ENCODE assay signal across 27 cellular contexts in the genomic region with DNA sequence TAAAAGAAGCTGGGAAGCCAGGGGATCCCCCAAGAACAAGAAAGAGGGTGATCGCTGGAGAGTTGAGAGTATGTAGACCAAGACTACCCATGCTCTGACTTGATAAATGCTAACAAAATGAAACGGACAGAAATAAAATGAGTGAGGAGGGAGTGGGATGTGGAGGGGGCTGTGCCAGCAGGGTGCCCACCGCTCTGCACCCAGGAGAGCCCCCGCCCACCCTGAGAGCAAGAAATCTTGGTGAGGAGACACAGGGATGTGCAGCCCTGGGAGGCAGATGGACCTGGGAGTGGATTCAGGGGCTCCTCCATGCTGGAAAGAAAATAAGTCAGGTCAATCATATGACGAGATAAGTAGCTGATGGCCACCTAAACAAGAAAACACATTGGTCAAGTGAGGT.
"Had no signal": no experiment of that assay in that cellular context is flagged by ENCODE, and none has a peak within 500 bp of the region (broad histone marks: within the 10 kb centered on the region; RNA-seq: fewer than 3 reads in every experiment).

No MANE protein-coding gene starts in this region.

- H3K4me1 Mint-ChIP-seq: stimulated activated effector memory CD8-positive, alpha-beta T cell treated with anti-CD3 and anti-CD28 coated beads, Interleukin-12 subunit alpha, Interleukin-12 subunit beta, amount 100 ng/mL, for 72 hours; stimulated activated memory B cell treated with anti-CD40 and anti-IgM and Interleukin-4, amounts not matched to agents 10 μg/mL and 1 μg/mL and 100 μg/mL, for 72 hours; stimulated activated naive B cell treated with anti-CD40 and anti-IgM and Interleukin-4, amounts not matched to agents 10 μg/mL and 1 μg/mL and 100 μg/mL, for 72 hours had no signal

- H3K27me3 Mint-ChIP-seq: stimulated activated memory B cell treated with anti-CD40 and anti-IgM and Interleukin-4, amounts not matched to agents 10 μg/mL and 1 μg/mL and 100 μg/mL, for 72 hours; stimulated activated naive CD8-positive, alpha-beta T cell treated with anti-CD3 and anti-CD28 coated beads, Interleukin-15, Interleukin-2, amounts not matched to agents 100 ng/mL and 50 ng/mL, for 24 hours had no signal

- H3K27ac ChIP-seq: stomach, suprapubic skin, thoracic aorta, thyroid gland, tibial artery, tibial nerve, transverse colon, upper lobe of left lung, upper lobe of right lung, uterus, vagina had no signal

- H3K27me3 ChIP-seq: suprapubic skin, thyroid gland, tibial artery, tibial nerve, transverse colon, upper lobe of left lung, uterus, vagina had no signal

- H3K4me3 Mint-ChIP-seq: stimulated activated effector memory CD8-positive, alpha-beta T cell treated with anti-CD3 and anti-CD28 coated beads, Interleukin-12 subunit alpha, Interleukin-12 subunit beta, amount 100 ng/mL, for 72 hours; stimulated activated memory B cell treated with anti-CD40 and anti-IgM and Interleukin-4, amounts not matched to agents 10 μg/mL and 1 μg/mL and 100 μg/mL, for 72 hours; stimulated activated naive B cell treated with anti-CD40 and anti-IgM and Interleukin-4, amounts not matched to agents 10 μg/mL and 1 μg/mL and 100 μg/mL, for 72 hours; stimulated activated naive CD8-positive, alpha-beta T cell treated with anti-CD3 and anti-CD28 coated beads, Interleukin-15, amount 100 ng/mL, for 72 hours; stimulated activated naive CD8-positive, alpha-beta T cell treated with anti-CD3 and anti-CD28 coated beads, Interleukin-15, Interleukin-2, amounts not matched to agents 100 ng/mL and 50 ng/mL, for 24 hours; type B pancreatic cell had no signal

- H3K36me3 ChIP-seq: stomach, suprapubic skin, thoracic aorta, thyroid gland, tibial artery, tibial nerve, transverse colon, upper lobe of left lung, upper lobe of right lung, uterus, vagina had no signal

- DNase-seq: stimulated activated CD4-positive, alpha-beta T cell treated with anti-CD3 and anti-CD28 coated beads, Interleukin-2, amount 100 ng/mL, for 48 hours; stimulated activated CD4-positive, alpha-beta T cell treated with anti-CD3 and anti-CD28 coated beads, Interleukin-4, amount 100 ng/mL, for 1 hour; stimulated activated CD4-positive, alpha-beta T cell treated with anti-CD3 and anti-CD28 coated beads, Interleukin-4, amount 100 ng/mL, for 24 hours; stimulated activated CD4-positive, alpha-beta T cell treated with anti-CD3 and anti-CD28 coated beads, Interleukin-4, amount 100 ng/mL, for 4 hours; stimulated activated CD8-positive, alpha-beta memory T cell treated with anti-CD3 and anti-CD28 coated beads, Interleukin-4, amount 100 ng/mL, for 48 hours; stimulated activated naive B cell treated with anti-CD40 and anti-IgM and Interleukin-4, amounts not matched to agents 10 μg/mL and 1 μg/mL and 100 μg/mL, for 72 hours; stimulated activated naive CD4-positive, alpha-beta T cell; stimulated activated naive CD4-positive, alpha-beta T cell treated with Interleukin-2 at 50 U/mL for 16 hours; stimulated activated naive CD8-positive, alpha-beta T cell treated with anti-CD3 and anti-CD28 coated beads, Interleukin-15, amount 100 ng/mL, for 72 hours; stimulated activated naive CD8-positive, alpha-beta T cell treated with anti-CD3 and anti-CD28 coated beads, Interleukin-15, Interleukin-2, amounts not matched to agents 100 U/mL and 50 U/mL, for 24 hours; stomach; substantia nigra; thyroid gland; tibial artery; transverse colon; trophoblast cell; upper lobe of right lung; uterus had no signal

- H3K27ac Mint-ChIP-seq: stimulated activated effector memory CD8-positive, alpha-beta T cell treated with anti-CD3 and anti-CD28 coated beads, Interleukin-12 subunit alpha, Interleukin-12 subunit beta, amount 100 ng/mL, for 72 hours; stimulated activated memory B cell treated with anti-CD40 and anti-IgM and Interleukin-4, amounts not matched to agents 10 μg/mL and 1 μg/mL and 100 μg/mL, for 72 hours; stimulated activated naive B cell treated with anti-CD40 and anti-IgM and Interleukin-4, amounts not matched to agents 10 μg/mL and 1 μg/mL and 100 μg/mL, for 72 hours; stimulated activated naive CD8-positive, alpha-beta T cell treated with anti-CD3 and anti-CD28 coated beads, Interleukin-15, amount 100 ng/mL, for 72 hours; stimulated activated naive CD8-positive, alpha-beta T cell treated with anti-CD3 and anti-CD28 coated beads, Interleukin-15, Interleukin-2, amounts not matched to agents 100 ng/mL and 50 ng/mL, for 24 hours; type B pancreatic cell had no signal

- H3K4me1 ChIP-seq: suprapubic skin, thyroid gland, tibial nerve, transverse colon, upper lobe of left lung, upper lobe of right lung, uterus, vagina had no signal

- H3K9me3 Mint-ChIP-seq: stimulated activated naive CD8-positive, alpha-beta T cell treated with anti-CD3 and anti-CD28 coated beads, Interleukin-15, Interleukin-2, amounts not matched to agents 100 ng/mL and 50 ng/mL, for 24 hours; type B pancreatic cell had no signal

- H3K36me3 Mint-ChIP-seq: stimulated activated effector memory CD8-positive, alpha-beta T cell treated with anti-CD3 and anti-CD28 coated beads, Interleukin-12 subunit alpha, Interleukin-12 subunit beta, amount 100 ng/mL, for 72 hours; stimulated activated memory B cell treated with anti-CD40 and anti-IgM and Interleukin-4, amounts not matched to agents 10 μg/mL and 1 μg/mL and 100 μg/mL, for 72 hours; stimulated activated naive B cell treated with anti-CD40 and anti-IgM and Interleukin-4, amounts not matched to agents 10 μg/mL and 1 μg/mL and 100 μg/mL, for 72 hours; type B pancreatic cell had no signal

- H3K4me3 ChIP-seq: stomach, suprapubic skin, thoracic aorta, thyroid gland, tibial artery, tibial nerve, transverse colon, upper lobe of left lung, upper lobe of right lung, uterus, vagina had no signal

- ATAC-seq: stimulated activated effector memory CD8-positive, alpha-beta T cell treated with anti-CD3 and anti-CD28 coated beads, Interleukin-12 subunit alpha, Interleukin-12 subunit beta, amount 100 ng/mL, for 72 hours; stimulated activated memory B cell treated with anti-CD40 and anti-IgM and Interleukin-4, amounts not matched to agents 10 μg/mL and 1 μg/mL and 100 μg/mL, for 72 hours; stimulated activated naive B cell treated with anti-CD40 and anti-IgM and Interleukin-4, amounts not matched to agents 10 μg/mL and 1 μg/mL and 100 μg/mL, for 72 hours; stimulated activated naive CD8-positive, alpha-beta T cell treated with anti-CD3 and anti-CD28 coated beads, Interleukin-15, amount 100 ng/mL, for 72 hours; stimulated activated naive CD8-positive, alpha-beta T cell treated with anti-CD3 and anti-CD28 coated beads, Interleukin-15, Interleukin-2, amounts not matched to agents 100 U/mL and 50 U/mL, for 24 hours; upper lobe of right lung had no signal

- H3K9me3 ChIP-seq: suprapubic skin, thoracic aorta, thyroid gland, tibial artery, transverse colon, upper lobe of right lung, uterus, vagina had no signal
